Comparison of ENCODE assay signal across 3 cellular contexts in genomic region chr16:57809276-57809793, GRCh38.
TF ChIP-seq lines count a peak whose summit lies in the region.

No MANE protein-coding gene starts in this region.

TF ChIP-seq in A549, 52 proteins besides CTCF, POLR2A, EP300 and RAD21:
- TF ChIP-seq JUNB (IDR thresholded peaks at IDR 0.05) (no peak), HOXB5 (CRISPR knock-in tag; IDR thresholded peaks at IDR 0.05) (0 out of 2 replicates have a peak, but pooled peaks have one; percentile 3), CEBPB (IDR thresholded peaks at IDR 0.05) (no peak), USF2 (IDR thresholded peaks at IDR 0.05) (no peak), EHF (CRISPR knock-in tag; IDR thresholded peaks at IDR 0.05) (no peak), ZSCAN20 (CRISPR knock-in tag; IDR thresholded peaks at IDR 0.05) (peak; percentile 49; the same call in 1 of the 2 replicates), NR3C1 (IDR thresholded peaks at IDR 0.05) (no peak)

TF ChIP-seq in HCT116, 20 proteins besides CTCF, POLR2A, EP300 and RAD21:
- no peak for TF ChIP-seq SIN3A (IDR thresholded peaks at IDR 0.05; ENCODE audit: low read depth)
- no peak for TF ChIP-seq ZNF274 (IDR thresholded peaks at IDR 0.05; ENCODE audit: low read depth, low read length)
- TF ChIP-seq SRF (IDR thresholded peaks at IDR 0.05; ENCODE audit: low read depth), result no peak
- TF ChIP-seq CEBPB (IDR thresholded peaks at IDR 0.05; ENCODE audit: low read depth), result no peak
- no peak for TF ChIP-seq ELF1 (IDR thresholded peaks at IDR 0.05; ENCODE audit: borderline replicate concordance, low read depth)
- TF ChIP-seq POLR2AphosphoS5 (IDR thresholded peaks at IDR 0.05; ENCODE audit: low read depth, low read length), result no peak
- no peak for TF ChIP-seq JUND (IDR thresholded peaks at IDR 0.05)
- TF ChIP-seq EGR1 (IDR thresholded peaks at IDR 0.05; ENCODE audit: low read depth), result no peak
- no peak for TF ChIP-seq CBX3 (IDR thresholded peaks at IDR 0.05; ENCODE audit: low read depth)
- no peak for TF ChIP-seq TCF7L2 (IDR thresholded peaks at IDR 0.05; ENCODE audit: borderline replicate concordance, extremely low read depth, insufficient read depth, insufficient read length)
- TF ChIP-seq FOSL1 (IDR thresholded peaks at IDR 0.05; ENCODE audit: low read depth), result no peak
- no peak for TF ChIP-seq MAX (IDR thresholded peaks at IDR 0.05)
- no peak for TF ChIP-seq EZH2phosphoT487 (IDR thresholded peaks at IDR 0.05; ENCODE audit: borderline replicate concordance)
- TF ChIP-seq ATF3 (IDR thresholded peaks at IDR 0.05), result no peak
- TF ChIP-seq REST (IDR thresholded peaks at IDR 0.05; ENCODE audit: low read depth), result no peak
- no peak for TF ChIP-seq EZH2 (IDR thresholded peaks at IDR 0.05)
- no peak for TF ChIP-seq YY1 (IDR thresholded peaks at IDR 0.05; ENCODE audit: extremely low read depth, insufficient replicate concordance, low read depth, low read length)

TF ChIP-seq in K562, 482 proteins besides CTCF, POLR2A, EP300 and RAD21 (continues in another document):
- TF ChIP-seq ZNF124 (CRISPR knock-in tag; IDR thresholded peaks at IDR 0.05) (no peak), USF2 (CRISPR knock-in tag; IDR thresholded peaks at IDR 0.05) (no peak), NKRF (IDR thresholded peaks at IDR 0.05; ENCODE audit: borderline replicate concordance) (no peak), ZNF143 (CRISPR knock-in tag; IDR thresholded peaks at IDR 0.05) (no peak), HBP1 (CRISPR knock-in tag; IDR thresholded peaks at IDR 0.05) (no peak), E2F1 (CRISPR knock-in tag; IDR thresholded peaks at IDR 0.05) (no peak), PRDM10 (IDR thresholded peaks at IDR 0.05; ENCODE audit: partially characterized antibody) (no peak), ZNF561 (CRISPR knock-in tag; conservative IDR thresholded peaks at IDR 0.05) (no peak), ETS1 (conservative IDR thresholded peaks at IDR 0.05; ENCODE audit: control insufficient read depth, low read depth, low read length) (no peak), SAP30 (IDR thresholded peaks at IDR 0.05; ENCODE audit: borderline replicate concordance, insufficient read depth, low read depth, low read length, poor library complexity, severe bottlenecking) (no peak), MXI1 (IDR thresholded peaks at IDR 0.05; ENCODE audit: low read depth, low read length) (no peak), ZNF717 (CRISPR knock-in tag; IDR thresholded peaks at IDR 0.05) (no peak), VEZF1 (CRISPR knock-in tag; IDR thresholded peaks at IDR 0.05) (no peak), HES1 (IDR thresholded peaks at IDR 0.05; ENCODE audit: low read depth) (no peak), ZNF740 (CRISPR knock-in tag; IDR thresholded peaks at IDR 0.05) (no peak), ZNF740 (tag; IDR thresholded peaks at IDR 0.05) (no peak), FOXA1 (IDR thresholded peaks at IDR 0.05; ENCODE audit: borderline replicate concordance) (no peak), ZFP91 (CRISPR knock-in tag; IDR thresholded peaks at IDR 0.05) (no peak), ZNF75A (CRISPR knock-in tag; IDR thresholded peaks at IDR 0.05) (no peak), GTF2B (IDR thresholded peaks at IDR 0.05; ENCODE audit: extremely low read depth, insufficient read length) (no peak), SNAPC5 (CRISPR knock-in tag; IDR thresholded peaks at IDR 0.05) (no peak), ZNF263 (CRISPR knock-in tag; IDR thresholded peaks at IDR 0.05; ENCODE audit: borderline replicate concordance) (peak; percentile 40; the same call in 1 of the 2 replicates), ZNF354B (CRISPR knock-in tag; IDR thresholded peaks at IDR 0.05) (no peak), THRA (IDR thresholded peaks at IDR 0.05) (no peak), THAP7 (CRISPR knock-in tag; IDR thresholded peaks at IDR 0.05) (no peak)
